ENCODE assay signal across 1 cellular context in the genomic region with DNA sequence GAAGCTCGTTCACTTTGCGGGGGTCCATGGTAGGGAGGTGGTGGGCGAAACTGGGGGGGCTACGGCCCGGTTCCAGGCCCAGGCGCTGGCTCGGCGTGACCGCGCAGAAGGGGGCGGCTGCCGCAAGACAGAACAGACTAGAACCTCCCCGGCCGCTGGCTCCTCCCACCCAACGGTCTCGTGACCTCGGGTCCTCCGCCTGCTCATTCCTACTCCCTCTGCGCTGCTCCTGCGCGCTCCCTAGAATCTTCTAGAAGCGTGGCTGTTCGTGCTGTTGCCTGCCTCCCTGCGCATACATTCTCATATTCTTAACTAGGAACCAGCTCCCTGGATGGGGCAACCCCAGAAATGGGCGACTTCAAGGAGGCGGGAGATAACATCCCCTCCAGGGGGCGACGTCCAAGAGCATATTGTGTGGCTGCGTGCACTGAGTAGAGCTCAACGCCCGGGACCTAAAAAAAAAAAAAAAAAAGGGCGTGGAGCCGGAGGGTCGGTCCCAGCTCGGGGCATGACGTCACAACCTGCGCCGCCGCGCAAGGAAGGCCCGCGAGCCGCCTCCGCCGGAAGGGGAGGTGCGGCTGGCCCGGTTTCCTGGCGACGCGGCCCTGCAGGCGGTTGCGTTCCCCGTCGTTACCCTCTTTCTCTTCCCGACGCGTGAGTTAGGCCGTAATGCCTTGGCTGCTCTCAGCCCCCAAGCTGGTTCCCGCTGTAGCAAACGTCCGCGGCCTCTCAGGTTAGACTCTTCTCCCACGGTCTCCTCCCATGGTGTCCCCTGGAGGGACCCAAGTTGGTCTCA.
TF ChIP-seq lines count a peak whose summit lies in the region.

TSS of gene ST13 (minus strand) at position 127 of the 796 bp plus-strand sequence. CDS start at position 28, 99 bp downstream.
TSS of gene XPNPEP3 (plus strand) at position 636 of the 796 bp plus-strand sequence. CDS start at position 670, 34 bp downstream.

TF ChIP-seq in HEK293, 187 proteins besides CTCF, POLR2A, EP300 and RAD21 (continued from another document and continues in another):
- peak; percentile 49 for TF ChIP-seq PATZ1 (tag by site-specific recombination; IDR thresholded peaks at IDR 0.05)
- TF ChIP-seq ZBTB48 (tag by site-specific recombination; IDR thresholded peaks at IDR 0.05), result peak; percentile 75
- TF ChIP-seq ZNF10 (tag by site-specific recombination; IDR thresholded peaks at IDR 0.05), result no peak
- peak; percentile 91 for TF ChIP-seq ZNF394 (tag by site-specific recombination; IDR thresholded peaks at IDR 0.05; ENCODE audit: borderline replicate concordance)
- peak; percentile 96 for TF ChIP-seq ZBTB21 (tag by site-specific recombination; IDR thresholded peaks at IDR 0.05)
- no peak for TF ChIP-seq ZNF548 (tag by site-specific recombination; IDR thresholded peaks at IDR 0.05)
- no peak for TF ChIP-seq ZNF544 (tag by site-specific recombination; IDR thresholded peaks at IDR 0.05)
- peak; percentile 90 for TF ChIP-seq KLF16 (tag by site-specific recombination; IDR thresholded peaks at IDR 0.05)
- peak; percentile 100 for TF ChIP-seq ZNF335 (tag by site-specific recombination; conservative IDR thresholded peaks at IDR 0.05)
- peak; percentile 86 for TF ChIP-seq SP3 (tag by site-specific recombination; IDR thresholded peaks at IDR 0.05)
- TF ChIP-seq ZSCAN23 (tag by site-specific recombination; IDR thresholded peaks at IDR 0.05), result peak; percentile 60; the same call in 1 of the 2 replicates
- TF ChIP-seq ZNF341 (tag by site-specific recombination; IDR thresholded peaks at IDR 0.05; ENCODE audit: low read depth), result peak; percentile 100
- peak; percentile 73 for TF ChIP-seq ZIC2 (tag by site-specific recombination; IDR thresholded peaks at IDR 0.05)
- TF ChIP-seq REPIN1 (tag by site-specific recombination; IDR thresholded peaks at IDR 0.05; ENCODE audit: low read depth), result peak; percentile 24; the same call in 1 of the 2 replicates
- TF ChIP-seq, protein P1, sequence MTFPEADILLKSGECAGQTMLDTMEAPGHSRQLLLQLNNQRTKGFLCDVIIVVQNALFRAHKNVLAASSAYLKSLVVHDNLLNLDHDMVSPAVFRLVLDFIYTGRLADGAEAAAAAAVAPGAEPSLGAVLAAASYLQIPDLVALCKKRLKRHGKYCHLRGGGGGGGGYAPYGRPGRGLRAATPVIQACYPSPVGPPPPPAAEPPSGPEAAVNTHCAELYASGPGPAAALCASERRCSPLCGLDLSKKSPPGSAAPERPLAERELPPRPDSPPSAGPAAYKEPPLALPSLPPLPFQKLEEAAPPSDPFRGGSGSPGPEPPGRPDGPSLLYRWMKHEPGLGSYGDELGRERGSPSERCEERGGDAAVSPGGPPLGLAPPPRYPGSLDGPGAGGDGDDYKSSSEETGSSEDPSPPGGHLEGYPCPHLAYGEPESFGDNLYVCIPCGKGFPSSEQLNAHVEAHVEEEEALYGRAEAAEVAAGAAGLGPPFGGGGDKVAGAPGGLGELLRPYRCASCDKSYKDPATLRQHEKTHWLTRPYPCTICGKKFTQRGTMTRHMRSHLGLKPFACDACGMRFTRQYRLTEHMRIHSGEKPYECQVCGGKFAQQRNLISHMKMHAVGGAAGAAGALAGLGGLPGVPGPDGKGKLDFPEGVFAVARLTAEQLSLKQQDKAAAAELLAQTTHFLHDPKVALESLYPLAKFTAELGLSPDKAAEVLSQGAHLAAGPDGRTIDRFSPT (tag by site-specific recombination; IDR thresholded peaks at IDR 0.05), result peak; percentile 7; the same call in 1 of the 2 replicates
- TF ChIP-seq SP7 (tag by site-specific recombination; IDR thresholded peaks at IDR 0.05), result peak; percentile 89
- TF ChIP-seq SETDB1 (IDR thresholded peaks at IDR 0.05; ENCODE audit: insufficient read length, low read length), result peak; percentile 36
- TF ChIP-seq WT1 (tag by site-specific recombination; IDR thresholded peaks at IDR 0.05), result peak; percentile 63; the same call in 1 of the 2 replicates
- TF ChIP-seq ZBTB44 (tag by site-specific recombination; IDR thresholded peaks at IDR 0.05), result no peak
- TF ChIP-seq ZNF610 (tag by site-specific recombination; IDR thresholded peaks at IDR 0.05; ENCODE audit: borderline replicate concordance), result peak; percentile 81; the same call in 1 of the 2 replicates
- TF ChIP-seq GLIS2 (tag by site-specific recombination; IDR thresholded peaks at IDR 0.05), result peak; percentile 77
- TF ChIP-seq ZBTB7A (tag by site-specific recombination; IDR thresholded peaks at IDR 0.05; ENCODE audit: low read depth), result peak; percentile 70; the same call in 1 of the 2 replicates
- peak; percentile 88 for TF ChIP-seq ZNF324 (tag by site-specific recombination; IDR thresholded peaks at IDR 0.05)
- TF ChIP-seq ZNF629 (tag by site-specific recombination; IDR thresholded peaks at IDR 0.05), result peak; percentile 99
- peak; percentile 90 for TF ChIP-seq ZNF639 (tag by site-specific recombination; IDR thresholded peaks at IDR 0.05)
- TF ChIP-seq ZBTB10 (tag by site-specific recombination; IDR thresholded peaks at IDR 0.05), result peak; percentile 42; the same call in 1 of the 2 replicates
- TF ChIP-seq ZNF843 (tag by site-specific recombination; IDR thresholded peaks at IDR 0.05), result peak; percentile 30
- TF ChIP-seq ZNF211 (tag by site-specific recombination; IDR thresholded peaks at IDR 0.05; ENCODE audit: low read depth), result no peak
- peak; percentile 82 for TF ChIP-seq ZBTB17 (tag by site-specific recombination; IDR thresholded peaks at IDR 0.05)
- TF ChIP-seq EGR2 (tag by site-specific recombination; IDR thresholded peaks at IDR 0.05; ENCODE audit: low read depth), result peak; percentile 6; the same call in 1 of the 2 replicates
- TF ChIP-seq ZEB2 (tag by site-specific recombination; IDR thresholded peaks at IDR 0.05), result peak; percentile 91
- peak; percentile 33; the same call in 1 of the 2 replicates for TF ChIP-seq ZNF561 (tag by site-specific recombination; IDR thresholded peaks at IDR 0.05; ENCODE audit: borderline replicate concordance)
- TF ChIP-seq, protein P2, sequence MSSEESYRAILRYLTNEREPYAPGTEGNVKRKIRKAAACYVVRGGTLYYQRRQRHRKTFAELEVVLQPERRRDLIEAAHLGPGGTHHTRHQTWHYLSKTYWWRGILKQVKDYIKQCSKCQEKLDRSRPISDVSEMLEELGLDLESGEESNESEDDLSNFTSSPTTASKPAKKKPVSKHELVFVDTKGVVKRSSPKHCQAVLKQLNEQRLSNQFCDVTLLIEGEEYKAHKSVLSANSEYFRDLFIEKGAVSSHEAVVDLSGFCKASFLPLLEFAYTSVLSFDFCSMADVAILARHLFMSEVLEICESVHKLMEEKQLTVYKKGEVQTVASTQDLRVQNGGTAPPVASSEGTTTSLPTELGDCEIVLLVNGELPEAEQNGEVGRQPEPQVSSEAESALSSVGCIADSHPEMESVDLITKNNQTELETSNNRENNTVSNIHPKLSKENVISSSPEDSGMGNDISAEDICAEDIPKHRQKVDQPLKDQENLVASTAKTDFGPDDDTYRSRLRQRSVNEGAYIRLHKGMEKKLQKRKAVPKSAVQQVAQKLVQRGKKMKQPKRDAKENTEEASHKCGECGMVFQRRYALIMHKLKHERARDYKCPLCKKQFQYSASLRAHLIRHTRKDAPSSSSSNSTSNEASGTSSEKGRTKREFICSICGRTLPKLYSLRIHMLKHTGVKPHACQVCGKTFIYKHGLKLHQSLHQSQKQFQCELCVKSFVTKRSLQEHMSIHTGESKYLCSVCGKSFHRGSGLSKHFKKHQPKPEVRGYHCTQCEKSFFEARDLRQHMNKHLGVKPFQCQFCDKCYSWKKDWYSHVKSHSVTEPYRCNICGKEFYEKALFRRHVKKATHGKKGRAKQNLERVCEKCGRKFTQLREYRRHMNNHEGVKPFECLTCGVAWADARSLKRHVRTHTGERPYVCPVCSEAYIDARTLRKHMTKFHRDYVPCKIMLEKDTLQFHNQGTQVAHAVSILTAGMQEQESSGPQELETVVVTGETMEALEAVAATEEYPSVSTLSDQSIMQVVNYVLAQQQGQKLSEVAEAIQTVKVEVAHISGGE (tag by site-specific recombination; conservative IDR thresholded peaks at IDR 0.05; ENCODE audit: low read depth), result peak; percentile 97
- TF ChIP-seq MZF1 (tag by site-specific recombination; IDR thresholded peaks at IDR 0.05; ENCODE audit: borderline replicate concordance), result no peak
- TF ChIP-seq, protein P3, sequence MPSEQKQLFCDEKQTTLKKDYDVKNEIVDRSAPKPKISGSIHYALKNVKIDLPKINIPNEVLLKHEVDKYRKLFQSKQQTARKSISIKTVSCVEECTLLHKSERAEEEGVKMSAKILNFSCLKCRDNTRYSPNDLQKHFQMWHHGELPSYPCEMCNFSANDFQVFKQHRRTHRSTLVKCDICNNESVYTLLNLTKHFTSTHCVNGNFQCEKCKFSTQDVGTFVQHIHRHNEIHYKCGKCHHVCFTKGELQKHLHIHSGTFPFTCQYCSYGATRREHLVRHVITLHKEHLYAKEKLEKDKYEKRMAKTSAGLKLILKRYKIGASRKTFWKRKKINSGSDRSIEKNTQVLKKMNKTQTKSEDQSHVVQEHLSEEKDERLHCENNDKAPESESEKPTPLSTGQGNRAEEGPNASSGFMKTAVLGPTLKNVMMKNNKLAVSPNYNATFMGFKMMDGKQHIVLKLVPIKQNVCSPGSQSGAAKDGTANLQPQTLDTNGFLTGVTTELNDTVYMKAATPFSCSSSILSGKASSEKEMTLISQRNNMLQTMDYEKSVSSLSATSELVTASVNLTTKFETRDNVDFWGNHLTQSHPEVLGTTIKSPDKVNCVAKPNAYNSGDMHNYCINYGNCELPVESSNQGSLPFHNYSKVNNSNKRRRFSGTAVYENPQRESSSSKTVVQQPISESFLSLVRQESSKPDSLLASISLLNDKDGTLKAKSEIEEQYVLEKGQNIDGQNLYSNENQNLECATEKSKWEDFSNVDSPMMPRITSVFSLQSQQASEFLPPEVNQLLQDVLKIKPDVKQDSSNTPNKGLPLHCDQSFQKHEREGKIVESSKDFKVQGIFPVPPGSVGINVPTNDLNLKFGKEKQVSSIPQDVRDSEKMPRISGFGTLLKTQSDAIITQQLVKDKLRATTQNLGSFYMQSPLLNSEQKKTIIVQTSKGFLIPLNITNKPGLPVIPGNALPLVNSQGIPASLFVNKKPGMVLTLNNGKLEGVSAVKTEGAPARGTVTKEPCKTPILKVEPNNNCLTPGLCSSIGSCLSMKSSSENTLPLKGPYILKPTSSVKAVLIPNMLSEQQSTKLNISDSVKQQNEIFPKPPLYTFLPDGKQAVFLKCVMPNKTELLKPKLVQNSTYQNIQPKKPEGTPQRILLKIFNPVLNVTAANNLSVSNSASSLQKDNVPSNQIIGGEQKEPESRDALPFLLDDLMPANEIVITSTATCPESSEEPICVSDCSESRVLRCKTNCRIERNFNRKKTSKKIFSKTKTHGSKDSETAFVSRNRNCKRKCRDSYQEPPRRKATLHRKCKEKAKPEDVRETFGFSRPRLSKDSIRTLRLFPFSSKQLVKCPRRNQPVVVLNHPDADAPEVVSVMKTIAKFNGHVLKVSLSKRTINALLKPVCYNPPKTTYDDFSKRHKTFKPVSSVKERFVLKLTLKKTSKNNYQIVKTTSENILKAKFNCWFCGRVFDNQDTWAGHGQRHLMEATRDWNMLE (tag by site-specific recombination; conservative IDR thresholded peaks at IDR 0.05; ENCODE audit: low read depth), result peak; percentile 87
- TF ChIP-seq ZFHX2 (tag by site-specific recombination; conservative IDR thresholded peaks at IDR 0.05), result peak; percentile 40
- 0 out of 2 replicates have a peak, but pooled peaks have one; percentile 5 for TF ChIP-seq FEZF1 (tag by site-specific recombination; IDR thresholded peaks at IDR 0.05)
